Comparison of ENCODE assay signal across 10 cellular contexts in the genomic region with DNA sequence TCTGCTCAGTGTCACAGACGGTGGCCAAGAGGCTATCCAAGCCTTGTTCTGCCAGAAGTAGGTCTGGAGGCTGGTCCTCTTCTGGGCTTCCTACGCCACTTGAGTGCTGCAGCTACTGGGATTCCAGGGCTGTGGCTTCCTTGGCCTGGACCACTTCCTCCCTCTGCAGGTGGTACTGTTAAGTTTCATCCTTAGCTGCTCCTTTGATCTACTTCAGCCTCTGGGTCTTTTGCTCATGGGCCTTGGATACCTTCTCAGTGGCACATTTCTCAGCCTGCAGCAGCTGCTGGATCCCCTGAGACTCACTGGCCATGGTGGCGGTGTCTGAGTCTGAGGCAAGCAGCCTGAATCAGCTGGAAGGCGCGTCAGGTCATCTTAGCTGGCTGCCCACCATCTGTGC. TPM values are rescaled to one million over a fixed set of nuclear protein-coding genes. Genes with fewer than 3 reads are reported as not detected.
DNase-seq lines count a peak whose midpoint lies in the region; ATAC-seq, FAIRE-seq and TF ChIP-seq lines count a peak whose summit lies in the region.
"Had no signal": no experiment of that assay in that cellular context is flagged by ENCODE, and none has a peak within 500 bp of the region (broad histone marks: within the 10 kb centered on the region; RNA-seq: fewer than 3 reads in every experiment).

No MANE protein-coding gene starts in this region.

- no peak for ATAC-seq in GM21576 (IDR thresholded peaks at IDR 0.05; ENCODE audit: unreplicated experiment)
- ATAC-seq in stimulated activated naive B cell treated with anti-CD40 and anti-IgM and Interleukin-4, amounts not matched to agents 10 μg/mL and 1 μg/mL and 100 μg/mL, for 72 hours (replicated peaks), result no peak

- intact Hi-C loops in breast epithelium (cut with DNase I; ENCODE audit: low total_unique reads), result no loop called here

- H3K27me3 ChIP-seq in breast epithelium, result no peaks in the 10 kb centered on the region

- no peak for FAIRE-seq in frontal cortex (lab: Jason Lieb, UNC)

- DNase-seq in DMS114 treated with DMSO at 0.1 percent for 48 hours (lab: John Stamatoyannopoulos, UW; ENCODE audit: unreplicated experiment), result peak; percentile 56
- peak; percentile 76 for DNase-seq in LHCN-M2 (ENCODE audit: low read depth)
- DNase-seq in breast epithelium (ENCODE audit: low spot score in 2 of 2), result no peak
- DNase-seq in myocyte (ENCODE audit: low read depth), result peak; percentile 71
- DNase-seq in DMS153 (lab: John Stamatoyannopoulos, UW), result no peak
- DNase-seq in frontal cortex (ENCODE audit: low spot score in 2 of 2), result no peak
- DNase-seq in stimulated activated naive B cell treated with anti-CD40 and anti-IgM and Interleukin-4, amounts not matched to agents 10 μg/mL and 1 μg/mL and 100 μg/mL, for 72 hours, result no peak
- DNase-seq: activated effector memory CD4-positive, alpha-beta T cell treated with Interleukin-2 at 50 U/mL for 16 hours; NCI-H1092 had no signal

- peak in 2 of 3 donors; percentile 16 to 17 for TF ChIP-seq CTCF in breast epithelium (IDR thresholded peaks at IDR 0.05)

- H3K4me3 Mint-ChIP-seq in stimulated activated naive B cell treated with anti-CD40 and anti-IgM and Interleukin-4, amounts not matched to agents 10 μg/mL and 1 μg/mL and 100 μg/mL, for 72 hours, result no peak overlapping the region

- H3K36me3 ChIP-seq in breast epithelium, result no peaks in the 10 kb centered on the region

- H3K4me1 Mint-ChIP-seq in stimulated activated naive B cell treated with anti-CD40 and anti-IgM and Interleukin-4, amounts not matched to agents 10 μg/mL and 1 μg/mL and 100 μg/mL, for 72 hours, result peaks cover 4 to 12% of the 10 kb centered on the region in 2 donors

- peak overlapping the region; percentile 10 to 50 for H3K27ac ChIP-seq in breast epithelium

- no peaks in the 10 kb centered on the region for H3K9me3 Mint-ChIP-seq in stimulated activated naive B cell treated with anti-CD40 and anti-IgM and Interleukin-4, amounts not matched to agents 10 μg/mL and 1 μg/mL and 100 μg/mL, for 72 hours

- H3K36me3 Mint-ChIP-seq in stimulated activated naive B cell treated with anti-CD40 and anti-IgM and Interleukin-4, amounts not matched to agents 10 μg/mL and 1 μg/mL and 100 μg/mL, for 72 hours, result peaks cover 34 to 47% of the 10 kb centered on the region in 2 donors

- H3K4me3 ChIP-seq in breast epithelium, result peak overlapping the region in 1 of 3 donors; percentile 22

- H3K27ac Mint-ChIP-seq in stimulated activated naive B cell treated with anti-CD40 and anti-IgM and Interleukin-4, amounts not matched to agents 10 μg/mL and 1 μg/mL and 100 μg/mL, for 72 hours, result no peak overlapping the region

- H3K9me3 ChIP-seq in breast epithelium, result no peaks in the 10 kb centered on the region

- H3K4me1 ChIP-seq in breast epithelium, result peaks cover 0 to 4% of the 10 kb centered on the region in 2 donors

- no peaks in the 10 kb centered on the region for H3K27me3 Mint-ChIP-seq in stimulated activated naive B cell treated with anti-CD40 and anti-IgM and Interleukin-4, amounts not matched to agents 10 μg/mL and 1 μg/mL and 100 μg/mL, for 72 hours

- no peak for TF ChIP-seq POLR2A in breast epithelium (IDR thresholded peaks at IDR 0.05)

RNA-seq across cellular contexts. Expression of gene CNOT8, which starts 10.3 kb away (rescaled TPM):
- total RNA-seq in LHCN-M2 (2014; rRNA removed), result 73.5 and 85.7 TPM in 2 replicates
- polyA plus RNA-seq in LHCN-M2 (2012), result 27.9 TPM
- total RNA-seq in breast epithelium, result 100 to 1,000 TPM in 1 of 3 donors, 10 to 100 TPM in 2; 78.7 to 180 (median 84.7) TPM
- 49.1 and 60.3 TPM in 2 replicates for total RNA-seq in myocyte
- polyA plus RNA-seq in myocyte (2012), result 30.9 TPM
- total RNA-seq in frontal cortex, result 118 TPM

RNA-seq across cellular contexts. Expression of gene FAXDC2, which starts 18.3 kb away (rescaled TPM):
- 22.0 and 25.4 TPM in 2 replicates for total RNA-seq in LHCN-M2 (2014; rRNA removed)
- polyA plus RNA-seq in LHCN-M2 (2012), result 18.4 TPM
- total RNA-seq in breast epithelium, result 100 to 1,000 TPM in 1 of 3 donors, 10 to 100 TPM in 2; 43.9 to 117 (median 52.5) TPM
- total RNA-seq in myocyte, result 11.6 and 17.8 TPM in 2 replicates
- 11.6 TPM for polyA plus RNA-seq in myocyte (2012)
- total RNA-seq in frontal cortex, result 2.4 TPM

Comparison
In these comparisons a context has a peak if more than half of its experiments do, and no peak if none do; other contexts are left out.
1. DNase-seq: peak in DMS114 treated with DMSO at 0.1 percent for 48 hours (single experiment), LHCN-M2 (single experiment) and myocyte (single experiment); none in breast epithelium (0 of 2), DMS153 (single experiment), frontal cortex (0 of 2) and stimulated activated naive B cell treated with anti-CD40 and anti-IgM and Interleukin-4, amounts not matched to agents 10 μg/mL and 1 μg/mL and 100 μg/mL, for 72 hours (single experiment).